In the genomic region with DNA sequence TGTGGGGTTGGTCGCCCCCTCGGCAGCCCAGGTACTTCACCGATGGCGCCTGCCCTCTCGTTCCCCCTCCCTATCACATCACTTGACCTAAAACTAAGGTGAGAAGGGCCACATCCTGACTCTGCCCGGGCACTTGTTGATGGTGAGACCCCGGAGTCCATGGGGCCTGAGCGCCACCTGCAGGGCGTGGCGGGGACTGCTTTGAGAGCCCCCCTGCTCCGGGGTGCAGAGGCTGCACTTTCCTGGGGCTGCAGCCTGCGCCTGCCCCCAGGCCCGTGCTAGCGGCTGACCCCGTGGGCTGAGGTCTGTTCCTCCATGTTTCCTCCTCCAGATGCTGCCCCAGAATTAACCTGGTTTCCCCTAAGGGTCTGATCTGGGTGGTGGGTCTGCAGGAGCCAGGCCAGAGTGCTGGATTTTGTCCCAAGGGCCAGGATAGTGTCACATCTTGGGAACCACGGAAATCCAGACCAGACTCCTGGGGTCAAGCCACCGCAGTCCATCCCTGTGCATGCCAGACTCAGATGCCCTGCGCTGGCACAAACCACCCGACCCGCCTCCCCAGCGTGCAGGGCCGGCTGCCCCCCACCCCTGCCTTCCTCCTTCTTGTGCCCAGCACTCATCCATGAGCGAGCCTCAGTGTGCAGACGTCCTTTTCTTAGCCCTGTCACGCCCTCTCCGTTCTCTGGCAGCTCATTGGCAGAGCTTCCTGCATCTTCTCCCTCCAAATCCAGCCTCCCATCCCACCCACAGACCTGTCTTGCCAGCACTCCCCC, we compare ENCODE assay signal across 8 cellular contexts. TPM values are rescaled to one million over a fixed set of nuclear protein-coding genes. Genes with fewer than 3 reads are reported as not detected.
A peak's percentile ranks its signal among the peaks of the same experiment; 100 is the strongest.
DNase-seq lines count a peak whose midpoint lies in the region; ATAC-seq and TF ChIP-seq lines count a peak whose summit lies in the region.

No MANE protein-coding gene starts in this region.

- H3K27me3 ChIP-seq in neural progenitor cell (no peaks in the 10 kb centered on the region), transverse colon (no peaks in the 10 kb centered on the region)

- no peak for TF ChIP-seq POLR2A in transverse colon (IDR thresholded peaks at IDR 0.05)

- peaks cover 5% of the 10 kb centered on the region for H3K4me1 ChIP-seq in neural progenitor cell
- H3K4me1 ChIP-seq in transverse colon: peaks cover 15 to 29% (median 25%) of the 10 kb centered on the region in 4 donors

- H3K9me3 Mint-ChIP-seq in activated CD8-positive, alpha-beta T cell treated with anti-CD3 and anti-CD28 coated beads for 36 hours: no peaks in the 10 kb centered on the region
- H3K9me3 Mint-ChIP-seq in neural progenitor cell: no peaks in the 10 kb centered on the region

- peak; percentile 21 for ATAC-seq in activated CD8-positive, alpha-beta T cell treated with anti-CD3 and anti-CD28 coated beads for 36 hours
- no peak for ATAC-seq in GM21528 (IDR thresholded peaks at IDR 0.05; ENCODE audit: low FRiP score, unreplicated experiment)

- POLR2A ChIA-PET in activated CD8-positive, alpha-beta T cell treated with anti-CD3 and anti-CD28 coated beads for 36 hours (lab: Charles Lee): interaction anchor here (5.0 kb wide), 1 partner anchor 16 kb away, joined by 26 read pairs; no protein-coding TSS in a partner anchor

- H3K27ac ChIP-seq in neural progenitor cell (no peak overlapping the region), transverse colon (no peak overlapping the region)

- H3K4me3 Mint-ChIP-seq in activated CD8-positive, alpha-beta T cell treated with anti-CD3 and anti-CD28 coated beads for 36 hours: peak overlapping the region; percentile 95
- peak overlapping the region; percentile 35 for H3K4me3 Mint-ChIP-seq in neural progenitor cell

- peaks cover 24% of the 10 kb centered on the region for H3K36me3 Mint-ChIP-seq in activated CD8-positive, alpha-beta T cell treated with anti-CD3 and anti-CD28 coated beads for 36 hours (ENCODE audit: low read depth)
- peaks cover 1% of the 10 kb centered on the region for H3K36me3 Mint-ChIP-seq in neural progenitor cell

- H3K79me2 ChIP-seq in neural progenitor cell (ENCODE audit: low read depth): peaks cover 27% of the 10 kb centered on the region

- H3K27ac Mint-ChIP-seq in activated CD8-positive, alpha-beta T cell treated with anti-CD3 and anti-CD28 coated beads for 36 hours: peak overlapping the region; percentile 25
- H3K27ac Mint-ChIP-seq in neural progenitor cell: no peak overlapping the region

- no peak overlapping the region for H3K4me2 ChIP-seq in neural progenitor cell

- H3K4me3 ChIP-seq in neural progenitor cell (no peak overlapping the region), transverse colon (no peak overlapping the region)

- H4K20me1 ChIP-seq in neural progenitor cell (ENCODE audit: low read depth): peaks cover 20% of the 10 kb centered on the region

- DNase-seq in NCI-H510A treated with DMSO at 0.1 percent for 48 hours (lab: John Stamatoyannopoulos, UW) (peak; percentile 36), NCI-H510A (lab: John Stamatoyannopoulos, UW) (no peak), NCI-H1694 (lab: John Stamatoyannopoulos, UW) (peak; percentile 25), neural progenitor cell (ENCODE audit: low spot score) (peak; percentile 81), transverse colon (peak; percentile 51)
- peak; percentile 86 for DNase-seq in activated CD8-positive, alpha-beta T cell treated with anti-CD3 and anti-CD28 coated beads for 36 hours
- DNase-seq in effector CD4-positive, alpha-beta T cell: peak; percentile 52

- H3K4me1 Mint-ChIP-seq in activated CD8-positive, alpha-beta T cell treated with anti-CD3 and anti-CD28 coated beads for 36 hours (ENCODE audit: low read depth): peaks cover 31% of the 10 kb centered on the region
- peaks cover 28% of the 10 kb centered on the region for H3K4me1 Mint-ChIP-seq in neural progenitor cell

- 59 to 93% methylated on average over 3 to 23 of the region's 26 CpGs for WGBS in transverse colon (ENCODE audit: low coverage in 1 of 2), 2 donors

- H3F3A ChIP-seq in neural progenitor cell (ENCODE audit: low read depth): peaks cover 22% of the 10 kb centered on the region

- H3K9me3 ChIP-seq in neural progenitor cell (ENCODE audit: low read depth) (no peaks in the 10 kb centered on the region), transverse colon (no peaks in the 10 kb centered on the region)

- no peak for TF ChIP-seq EP300 in transverse colon (IDR thresholded peaks at IDR 0.05; ENCODE audit: low read depth)

- no peak overlapping the region for H3K9ac ChIP-seq in neural progenitor cell

- H2AFZ ChIP-seq in neural progenitor cell (replicated peaks): no peak overlapping the region

- intact Hi-C loops in activated CD8-positive, alpha-beta T cell treated with anti-CD3 and anti-CD28 coated beads for 36 hours (cut with micrococcal nuclease): loop anchor here (5.0 kb wide), 1 partner anchor 100 kb away; no protein-coding TSS in a partner anchor
- intact Hi-C loops in transverse colon (cut with DNase I; ENCODE audit: low total_unique reads): loop anchor here (5.0 kb wide), 2 partner anchors 100 to 250 kb away; partner anchors contain the start of gene CHMP6

- CTCF ChIA-PET in activated CD8-positive, alpha-beta T cell treated with anti-CD3 and anti-CD28 coated beads for 36 hours (lab: Charles Lee): interaction anchor here (5.5 kb wide), 1 partner anchor 99 kb away, joined by 30 read pairs; no protein-coding TSS in a partner anchor

- in situ Hi-C loops in transverse colon (cut with MboI; ENCODE audit: low pct_ligation_motif_present in 1 of 4, low pct_unique_long_range_greater_than_20kb in 1 of 4, low sequenced_read_pairs in 3 of 4): no loop called here

- H3K27me3 Mint-ChIP-seq in activated CD8-positive, alpha-beta T cell treated with anti-CD3 and anti-CD28 coated beads for 36 hours: no peaks in the 10 kb centered on the region
- H3K27me3 Mint-ChIP-seq in neural progenitor cell (ENCODE audit: insufficient read depth, low read depth): peaks cover 11% of the 10 kb centered on the region

- TF ChIP-seq CTCF in activated CD8-positive, alpha-beta T cell treated with anti-CD3 and anti-CD28 coated beads for 36 hours (IDR thresholded peaks at IDR 0.05): peak; percentile 92
- TF ChIP-seq CTCF in neural progenitor cell (IDR thresholded peaks at IDR 0.05): peak; percentile 87
- peak; percentile 61 to 79 (median 70) for TF ChIP-seq CTCF in transverse colon (IDR thresholded peaks at IDR 0.05)

- H3K36me3 ChIP-seq in neural progenitor cell (no peaks in the 10 kb centered on the region), transverse colon (no peaks in the 10 kb centered on the region)

RNA-seq across cellular contexts. Expression of gene NDUFAF8, which starts 2.7 kb away (rescaled TPM):
- 10 to 100 TPM; 72.3 to 75.4 TPM for total RNA-seq in activated CD8-positive, alpha-beta T cell treated with anti-CD3 and anti-CD28 coated beads for 36 hours
- total RNA-seq in neural progenitor cell (ENCODE audit: low replicate concordance): 29.8 and 34.7 TPM in 2 replicates
- total RNA-seq in transverse colon: 10 to 100 TPM in 3 of 4 donors, not detected in 1; 22.3 to 35.4 (median 29.9) TPM

RNA-seq across cellular contexts. Expression of gene TEPSIN, which starts 3.0 kb away (rescaled TPM):
- total RNA-seq in activated CD8-positive, alpha-beta T cell treated with anti-CD3 and anti-CD28 coated beads for 36 hours: 10 to 100 TPM; 28.2 to 32.2 TPM
- 20.6 and 28.0 TPM in 2 replicates for total RNA-seq in neural progenitor cell (ENCODE audit: low replicate concordance)
- 100 to 1,000 TPM in 2 of 4 donors, 10 to 100 TPM in 2; 61.2 to 336 (median 121) TPM for total RNA-seq in transverse colon

RNA-seq across cellular contexts. Expression of gene CEP131, which starts 19.1 kb away (rescaled TPM):
- total RNA-seq in activated CD8-positive, alpha-beta T cell treated with anti-CD3 and anti-CD28 coated beads for 36 hours: 10 to 100 TPM in 1 of 2 experiments, 1 to 10 TPM in 1; 7.9 to 10.9 TPM
- total RNA-seq in neural progenitor cell (ENCODE audit: low replicate concordance) (7.7 and 40.9 TPM in 2 replicates), transverse colon (10 to 100 TPM in 1 of 4 donors, 1 to 10 TPM in 3; 5.7 to 21.3 (median 6.8) TPM)

RNA-seq across cellular contexts. Expression of gene SLC38A10, which starts 53.3 kb away (rescaled TPM):
- total RNA-seq in activated CD8-positive, alpha-beta T cell treated with anti-CD3 and anti-CD28 coated beads for 36 hours: 10 to 100 TPM; 42.7 to 45.4 TPM
- total RNA-seq in neural progenitor cell (ENCODE audit: low replicate concordance): 8.3 and 31.4 TPM in 2 replicates
- total RNA-seq in transverse colon: 100 to 1,000 TPM in 2 of 4 donors, 10 to 100 TPM in 2; 94.9 to 113 (median 98.9) TPM
